In the genomic region with DNA sequence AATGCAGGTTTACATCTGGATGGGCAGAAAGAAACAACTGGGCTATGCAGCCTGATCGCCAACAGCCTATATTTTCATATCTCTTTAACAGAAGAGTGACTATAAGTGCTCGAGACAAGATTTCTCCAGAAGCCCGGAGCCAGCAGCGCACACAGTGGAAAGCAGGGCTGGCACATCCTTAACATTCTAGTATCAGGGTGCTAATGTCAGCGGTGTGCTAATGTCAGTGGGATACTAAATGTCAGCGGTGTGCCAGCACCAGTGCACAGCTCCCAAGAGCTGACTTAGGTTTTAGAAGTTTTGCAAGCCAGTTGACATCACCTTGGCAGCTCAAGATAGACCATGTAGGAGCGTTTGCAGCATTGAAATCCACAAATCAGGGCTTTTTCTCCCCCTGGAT, we compare ENCODE assay signal across 41 cellular contexts. TPM values are rescaled to one million over a fixed set of nuclear protein-coding genes. Genes with fewer than 3 reads are reported as not detected.
"Had no signal": no experiment of that assay in that cellular context is flagged by ENCODE, and none has a peak within 500 bp of the region (broad histone marks: within the 10 kb centered on the region; RNA-seq: fewer than 3 reads in every experiment).

No MANE protein-coding gene starts in this region.

- H3K36me3 Mint-ChIP-seq: activated CD8-positive, alpha-beta memory T cell treated with anti-CD3 and anti-CD28 coated beads, Interleukin-2, amount 10 ng/mL, durations not matched to agents 7 days and 5 days; activated naive CD4-positive, alpha-beta T cell treated with anti-CD3 and anti-CD28 coated beads, Interleukin-2, amount 50 U/mL, for 24 hours; activated naive CD8-positive, alpha-beta T cell treated with anti-CD3 and anti-CD28 coated beads for 36 hours had no signal

- DNase-seq: activated B cell treated with CpG ODN at 0.5 μM for 24 hours; activated CD4-positive, alpha-beta T cell treated with anti-CD3 and anti-CD28 coated beads for 48 hours; activated CD4-positive, alpha-beta T cell treated with anti-CD3 and anti-CD28 coated beads, Interleukin-2, amount 50 U/mL, for 1 hour; activated CD4-positive, alpha-beta T cell treated with anti-CD3 and anti-CD28 coated beads, Interleukin-2, amount 50 U/mL, for 48 hours; activated CD8-positive, alpha-beta memory T cell treated with anti-CD3 and anti-CD28 coated beads, Interleukin-2, amount 10 ng/mL, durations not matched to agents 7 days and 5 days; activated CD8-positive, alpha-beta memory T cell treated with anti-CD3 and anti-CD28 coated beads, Interleukin-2, amount 50 U/mL, for 4 hours; activated CD8-positive, alpha-beta T cell treated with anti-CD3 and anti-CD28 coated beads, Interleukin-2, amount 10 ng/mL, durations not matched to agents 7 days and 5 days; activated effector memory CD4-positive, alpha-beta T cell treated with anti-CD3 and anti-CD28 coated beads, Interleukin-2, amount 50 U/mL, for 16 hours; activated naive CD4-positive, alpha-beta T cell treated with anti-CD3 and anti-CD28 coated beads for 36 hours; activated naive CD8-positive, alpha-beta T cell treated with anti-CD3 and anti-CD28 coated beads for 36 hours; activated naive CD8-positive, alpha-beta T cell treated with anti-CD3 and anti-CD28 coated beads, Interleukin-2, amount 50 U/mL, for 24 hours; activated T-cell treated with anti-CD3 and anti-CD28 coated beads, Interleukin-2, amount 50 U/mL, for 1 hour; activated T-cell treated with anti-CD3 and anti-CD28 coated beads, Interleukin-2, amount 50 U/mL, for 48 hours; adrenal gland; amygdala; aorta; body of pancreas; central memory CD4-positive, alpha-beta T cell; cerebellar nuclear complex; colonic mucosa; effector CD8-positive, alpha-beta T cell; esophagus squamous epithelium; foreskin melanocyte; T-helper 1 cell; T-helper 17 cell; T1000; WERI-Rb-1 had no signal

- H3K4me1 ChIP-seq: adrenal gland, body of pancreas, colonic mucosa, esophagus squamous epithelium, gastroesophageal sphincter had no signal

- H3K27ac Mint-ChIP-seq: activated B cell treated with CpG ODN at 0.5 μM for 24 hours; activated CD8-positive, alpha-beta memory T cell treated with anti-CD3 and anti-CD28 coated beads, Interleukin-2, amount 10 ng/mL, durations not matched to agents 7 days and 5 days; activated CD8-positive, alpha-beta T cell treated with anti-CD3 and anti-CD28 coated beads, Interleukin-2, amount 10 ng/mL, durations not matched to agents 7 days and 5 days; activated naive CD4-positive, alpha-beta T cell treated with anti-CD3 and anti-CD28 coated beads for 36 hours; activated naive CD4-positive, alpha-beta T cell treated with anti-CD3 and anti-CD28 coated beads, Interleukin-2, amount 50 U/mL, for 24 hours; activated naive CD8-positive, alpha-beta T cell treated with anti-CD3 and anti-CD28 coated beads for 36 hours; activated naive CD8-positive, alpha-beta T cell treated with anti-CD3 and anti-CD28 coated beads, Interleukin-2, amount 50 U/mL, for 24 hours; activated T-helper 1 cell treated with anti-CD3 and anti-CD28 coated beads, Interleukin-12 subunit alpha, Interleukin-12 subunit beta, Interleukin-2, Interleukin-4 antibody, amounts not matched to agents 30 ng/mL and 10 ng/mL and 1 ng/mL, durations not matched to agents 14 hours and 24 hours and 36 hours; activated T-helper 2 cell treated with anti-CD3 and anti-CD28 coated beads, Interferon-gamma antibody, Interleukin-2, Interleukin-4, amounts not matched to agents 10 μg/mL and 5 μg/mL and 100 μg/mL, durations not matched to agents 14 hours and 24 hours and 36 hours; T-helper 17 cell; T-helper 2 cell treated with Interferon-gamma antibody and Interleukin-4, amounts not matched to agents 5 μg/mL and 100 μg/mL, for 36 hours had no signal

- H3K4me3 ChIP-seq: adrenal gland, body of pancreas, colonic mucosa, esophagus squamous epithelium, gastroesophageal sphincter had no signal

- H3K27me3 Mint-ChIP-seq: activated B cell treated with CpG ODN at 0.5 μM for 24 hours; activated naive CD4-positive, alpha-beta T cell treated with anti-CD3 and anti-CD28 coated beads, Interleukin-2, amount 50 U/mL, for 24 hours; activated naive CD8-positive, alpha-beta T cell treated with anti-CD3 and anti-CD28 coated beads for 36 hours had no signal

- ATAC-seq: activated CD4-positive, CD25-positive, alpha-beta regulatory T cell treated with anti-CD3 and anti-CD28 coated beads, Interleukin-2, amount 50 U/mL, for 24 hours; activated CD8-positive, alpha-beta memory T cell treated with anti-CD3 and anti-CD28 coated beads, Interleukin-2, amount 10 ng/mL, durations not matched to agents 7 days and 5 days; activated CD8-positive, alpha-beta T cell treated with anti-CD3 and anti-CD28 coated beads, Interleukin-2, amount 10 ng/mL, durations not matched to agents 7 days and 5 days; activated naive CD8-positive, alpha-beta T cell treated with anti-CD3 and anti-CD28 coated beads, Interleukin-2, amount 50 U/mL, for 24 hours; body of pancreas; gastroesophageal sphincter; T-helper 17 cell had no signal

- H3K4me1 Mint-ChIP-seq: activated naive CD4-positive, alpha-beta T cell treated with anti-CD3 and anti-CD28 coated beads, Interleukin-2, amount 50 U/mL, for 24 hours had no signal

- H3K4me3 Mint-ChIP-seq: activated B cell treated with CpG ODN at 0.5 μM for 24 hours; activated CD8-positive, alpha-beta memory T cell treated with anti-CD3 and anti-CD28 coated beads, Interleukin-2, amount 10 ng/mL, durations not matched to agents 7 days and 5 days; activated CD8-positive, alpha-beta T cell treated with anti-CD3 and anti-CD28 coated beads, Interleukin-2, amount 10 ng/mL, durations not matched to agents 7 days and 5 days; activated naive CD4-positive, alpha-beta T cell treated with anti-CD3 and anti-CD28 coated beads for 36 hours; activated naive CD4-positive, alpha-beta T cell treated with anti-CD3 and anti-CD28 coated beads, Interleukin-2, amount 50 U/mL, for 24 hours; activated naive CD8-positive, alpha-beta T cell treated with anti-CD3 and anti-CD28 coated beads for 36 hours; activated naive CD8-positive, alpha-beta T cell treated with anti-CD3 and anti-CD28 coated beads, Interleukin-2, amount 50 U/mL, for 24 hours; activated T-helper 1 cell treated with anti-CD3 and anti-CD28 coated beads, Interleukin-12 subunit alpha, Interleukin-12 subunit beta, Interleukin-2, Interleukin-4 antibody, amounts not matched to agents 30 ng/mL and 10 ng/mL and 1 ng/mL, durations not matched to agents 14 hours and 24 hours and 36 hours; T-helper 17 cell; T-helper 2 cell treated with Interferon-gamma antibody and Interleukin-4, amounts not matched to agents 5 μg/mL and 100 μg/mL, for 36 hours had no signal

- H3K36me3 ChIP-seq: adrenal gland, colonic mucosa, esophagus squamous epithelium, gastroesophageal sphincter, WERI-Rb-1 had no signal

- H3K9me3 ChIP-seq: adrenal gland, body of pancreas, colonic mucosa, esophagus squamous epithelium, gastroesophageal sphincter had no signal

- H3K9me3 Mint-ChIP-seq: activated B cell treated with CpG ODN at 0.5 μM for 24 hours; activated naive CD4-positive, alpha-beta T cell treated with anti-CD3 and anti-CD28 coated beads for 36 hours; activated naive CD4-positive, alpha-beta T cell treated with anti-CD3 and anti-CD28 coated beads, Interleukin-2, amount 50 U/mL, for 24 hours; activated naive CD8-positive, alpha-beta T cell treated with anti-CD3 and anti-CD28 coated beads for 36 hours; activated naive CD8-positive, alpha-beta T cell treated with anti-CD3 and anti-CD28 coated beads, Interleukin-2, amount 50 U/mL, for 24 hours; activated T-helper 1 cell treated with anti-CD3 and anti-CD28 coated beads, Interleukin-12 subunit alpha, Interleukin-12 subunit beta, Interleukin-2, Interleukin-4 antibody, amounts not matched to agents 30 ng/mL and 10 ng/mL and 1 ng/mL, durations not matched to agents 14 hours and 24 hours and 36 hours; activated T-helper 2 cell treated with anti-CD3 and anti-CD28 coated beads, Interferon-gamma antibody, Interleukin-2, Interleukin-4, amounts not matched to agents 10 μg/mL and 5 μg/mL and 100 μg/mL, durations not matched to agents 14 hours and 24 hours and 36 hours; T-helper 2 cell treated with Interferon-gamma antibody and Interleukin-4, amounts not matched to agents 5 μg/mL and 100 μg/mL, for 36 hours had no signal

- H3K27me3 ChIP-seq: adrenal gland, body of pancreas, colonic mucosa, esophagus squamous epithelium, gastroesophageal sphincter had no signal

- H3K27ac ChIP-seq: adrenal gland, body of pancreas, colonic mucosa, epithelial cell of prostate, esophagus squamous epithelium, gastroesophageal sphincter, WERI-Rb-1 had no signal

RNA-seq across cellular contexts. Expression of a gene that starts 8.3 kb away (rescaled TPM):
- total RNA-seq: activated B cell treated with CpG ODN at 0.5 μM for 24 hours; activated CD8-positive, alpha-beta memory T cell treated with anti-CD3 and anti-CD28 coated beads for 36 hours; activated CD8-positive, alpha-beta memory T cell treated with anti-CD3 and anti-CD28 coated beads, Interleukin-2, amount 10 ng/mL, durations not matched to agents 7 days and 5 days; activated CD8-positive, alpha-beta T cell treated with anti-CD3 and anti-CD28 coated beads, Interleukin-2, amount 10 ng/mL, durations not matched to agents 7 days and 5 days; activated naive CD4-positive, alpha-beta T cell treated with anti-CD3 and anti-CD28 coated beads for 36 hours; activated naive CD8-positive, alpha-beta T cell treated with anti-CD3 and anti-CD28 coated beads for 36 hours; activated T-helper 1 cell treated with anti-CD3 and anti-CD28 coated beads, Interleukin-12 subunit alpha, Interleukin-12 subunit beta, Interleukin-2, Interleukin-4 antibody, amounts not matched to agents 30 ng/mL and 10 ng/mL and 1 ng/mL, durations not matched to agents 14 hours and 24 hours and 36 hours; activated T-helper 2 cell treated with anti-CD3 and anti-CD28 coated beads, Interferon-gamma antibody, Interleukin-2, Interleukin-4, amounts not matched to agents 10 μg/mL and 5 μg/mL and 100 μg/mL, durations not matched to agents 14 hours and 24 hours and 36 hours; adrenal gland; aorta; body of pancreas; colonic mucosa; dermis microvascular lymphatic vessel endothelial cell; endothelial cell of umbilical vein; esophagus squamous epithelium; fibroblast of lung; fibroblast of villous mesenchyme; glomerular endothelial cell; T-helper 17 cell had no signal
- polyA plus RNA-seq: adrenal gland, aorta, endothelial cell of umbilical vein, esophagus, fibroblast of lung had no signal
